In genomic region chr17:74961657-74962360, GRCh38 we compare ENCODE assay signal across 9 cellular contexts. TPM values are rescaled to one million over a fixed set of nuclear protein-coding genes. Genes with fewer than 3 reads are reported as not detected.
DNase-seq lines count a peak whose midpoint lies in the region; ATAC-seq and TF ChIP-seq lines count a peak whose summit lies in the region.
"Had no signal": no experiment of that assay in that cellular context is flagged by ENCODE, and none has a peak within 500 bp of the region (broad histone marks: within the 10 kb centered on the region; RNA-seq: fewer than 3 reads in every experiment).

No MANE protein-coding gene starts in this region.

- H3K4me1 ChIP-seq in gastroesophageal sphincter (peaks cover 0 to 14% (median 0%) of the 10 kb centered on the region in 3 donors), thoracic aorta (ENCODE audit: control insufficient read depth in 1 of 2, low read depth in 2 of 2) (no peaks in the 10 kb centered on the region)

- no peaks in the 10 kb centered on the region for H3K4me1 Mint-ChIP-seq in osteocyte (ENCODE audit: unreplicated experiment)

- ATAC-seq in gastroesophageal sphincter = peak; percentile 87
- peak; percentile 70 for ATAC-seq in thoracic aorta (ENCODE audit: insufficient number of reproducible peaks, low FRiP score, low read depth)
- ATAC-seq in GM18519 (IDR thresholded peaks at IDR 0.05; ENCODE audit: low FRiP score, unreplicated experiment) = no peak

- H3K36me3 ChIP-seq in gastroesophageal sphincter = no peaks in the 10 kb centered on the region
- no peaks in the 10 kb centered on the region for H3K36me3 ChIP-seq in thoracic aorta

- H3K9me3 ChIP-seq in gastroesophageal sphincter (no peaks in the 10 kb centered on the region), thoracic aorta (no peaks in the 10 kb centered on the region)

- H3K9me3 Mint-ChIP-seq in osteocyte (ENCODE audit: unreplicated experiment) = no peaks in the 10 kb centered on the region

- no peak overlapping the region for H3K4me3 Mint-ChIP-seq in osteocyte (ENCODE audit: unreplicated experiment)

- H3K27ac Mint-ChIP-seq in osteocyte (ENCODE audit: unreplicated experiment) = no peak overlapping the region

- H3K4me3 ChIP-seq in gastroesophageal sphincter (no peak overlapping the region), thoracic aorta (no peak overlapping the region)

- TF ChIP-seq EP300 in gastroesophageal sphincter (IDR thresholded peaks at IDR 0.05) = no peak

- peaks cover 3% of the 10 kb centered on the region for H3K27me3 Mint-ChIP-seq in osteocyte (ENCODE audit: unreplicated experiment)

- no peak overlapping the region for H3K27ac ChIP-seq in gastroesophageal sphincter
- H3K27ac ChIP-seq in thoracic aorta = no peak overlapping the region
- H3K27ac ChIP-seq: epithelial cell of prostate had no signal

- peaks cover 8% of the 10 kb centered on the region for H3K27me3 ChIP-seq in gastroesophageal sphincter
- H3K27me3 ChIP-seq in thoracic aorta (replicated peaks; ENCODE audit: insufficient read depth) = no peaks in the 10 kb centered on the region

- H3K36me3 Mint-ChIP-seq in osteocyte (ENCODE audit: unreplicated experiment) = no peaks in the 10 kb centered on the region

- no peak for TF ChIP-seq POLR2A in gastroesophageal sphincter (IDR thresholded peaks at IDR 0.05)

- 0% methylated on average over 4 of the region's 23 CpGs; no CpG with 5 or more reads in 1 of the 2 donors for WGBS in gastroesophageal sphincter (ENCODE audit: low coverage in 1 of 2), 2 donors

- DNase-seq in ELR (ENCODE audit: low read depth) (peak; percentile 92), NAMALWA (ENCODE audit: low spot score) (peak; percentile 84), SK-N-DZ (ENCODE audit: low spot score) (peak; percentile 90), osteocyte (ENCODE audit: extremely low spot score, unreplicated experiment) (peak; percentile 96), thoracic aorta (ENCODE audit: low spot score) (peak; percentile 75)
- DNase-seq in activated naive CD4-positive, alpha-beta T cell (lab: John Stamatoyannopoulos, UW) = peak; percentile 59 to 83 (median 75)

- TF ChIP-seq CTCF in gastroesophageal sphincter (IDR thresholded peaks at IDR 0.05) = peak in 3 of 4 experiments; percentile 80 to 92 (median 84)
- peak; percentile 84 for TF ChIP-seq CTCF in osteocyte (IDR thresholded peaks at IDR 0.05)
- TF ChIP-seq CTCF in thoracic aorta (IDR thresholded peaks at IDR 0.05) = peak; percentile 86

RNA-seq across cellular contexts. Expression of gene HID1, which starts 10.8 kb away (rescaled TPM):
- polyA plus RNA-seq in SK-N-DZ (2014; cell fraction: cytosol; rRNA removed) = 1.5 and 4.5 TPM in 2 replicates
- 10.2 and 20.4 TPM in 2 replicates for polyA plus RNA-seq in SK-N-DZ (2014; cell fraction: nucleus; rRNA removed)
- total RNA-seq in gastroesophageal sphincter = 10 to 100 TPM in 2 of 4 donors, 1 to 10 TPM in 2; 4.6 to 21.9 (median 10.8) TPM
- 10.1 and 11.9 TPM in 2 replicates for total RNA-seq in osteocyte
- 10 to 100 TPM; 14.3 to 14.8 TPM for total RNA-seq in thoracic aorta

RNA-seq across cellular contexts. Expression of gene CDR2L, which starts 25.6 kb away (rescaled TPM):
- 13.7 and 18.2 TPM in 2 replicates for polyA plus RNA-seq in SK-N-DZ (2014; cell fraction: cytosol; rRNA removed)
- 20.1 and 30.5 TPM in 2 replicates for polyA plus RNA-seq in SK-N-DZ (2014; cell fraction: nucleus; rRNA removed)
- total RNA-seq in gastroesophageal sphincter (10 to 100 TPM; 11.8 to 35.3 (median 18.1) TPM), osteocyte (21.4 and 22.8 TPM in 2 replicates), thoracic aorta (10 to 100 TPM; 26.4 to 29.8 TPM)

RNA-seq across cellular contexts. Expression of gene OTOP3, which starts 26.1 kb away (rescaled TPM):
- polyA plus RNA-seq in SK-N-DZ (2014; cell fraction: cytosol; rRNA removed) = not detected in 2 replicates
- polyA plus RNA-seq in SK-N-DZ (2014; cell fraction: nucleus; rRNA removed) = not detected in 2 replicates
- total RNA-seq in gastroesophageal sphincter (under 1 TPM in 2 of 4 donors, not detected in 2; 0.31 to 0.82 TPM), osteocyte (not detected in 2 replicates), thoracic aorta (not detected)

RNA-seq across cellular contexts. Expression of gene OTOP2, which starts 37.7 kb away (rescaled TPM):
- not detected in 2 replicates for polyA plus RNA-seq in SK-N-DZ (2014; cell fraction: cytosol; rRNA removed)
- not detected in 2 replicates for polyA plus RNA-seq in SK-N-DZ (2014; cell fraction: nucleus; rRNA removed)
- total RNA-seq in gastroesophageal sphincter (not detected), osteocyte (not detected in 2 replicates), thoracic aorta (not detected)

RNA-seq across cellular contexts. Expression of gene USH1G, which starts 38.8 kb away (rescaled TPM):
- polyA plus RNA-seq in SK-N-DZ (2014; cell fraction: cytosol; rRNA removed) = 0.40 TPM in 1 of 2 replicates, not detected in the other
- not detected in 2 replicates for polyA plus RNA-seq in SK-N-DZ (2014; cell fraction: nucleus; rRNA removed)
- total RNA-seq in gastroesophageal sphincter (not detected), osteocyte (not detected in 2 replicates), thoracic aorta (not detected)
